Comparison of ENCODE assay signal across 1 cellular context in the genomic region with DNA sequence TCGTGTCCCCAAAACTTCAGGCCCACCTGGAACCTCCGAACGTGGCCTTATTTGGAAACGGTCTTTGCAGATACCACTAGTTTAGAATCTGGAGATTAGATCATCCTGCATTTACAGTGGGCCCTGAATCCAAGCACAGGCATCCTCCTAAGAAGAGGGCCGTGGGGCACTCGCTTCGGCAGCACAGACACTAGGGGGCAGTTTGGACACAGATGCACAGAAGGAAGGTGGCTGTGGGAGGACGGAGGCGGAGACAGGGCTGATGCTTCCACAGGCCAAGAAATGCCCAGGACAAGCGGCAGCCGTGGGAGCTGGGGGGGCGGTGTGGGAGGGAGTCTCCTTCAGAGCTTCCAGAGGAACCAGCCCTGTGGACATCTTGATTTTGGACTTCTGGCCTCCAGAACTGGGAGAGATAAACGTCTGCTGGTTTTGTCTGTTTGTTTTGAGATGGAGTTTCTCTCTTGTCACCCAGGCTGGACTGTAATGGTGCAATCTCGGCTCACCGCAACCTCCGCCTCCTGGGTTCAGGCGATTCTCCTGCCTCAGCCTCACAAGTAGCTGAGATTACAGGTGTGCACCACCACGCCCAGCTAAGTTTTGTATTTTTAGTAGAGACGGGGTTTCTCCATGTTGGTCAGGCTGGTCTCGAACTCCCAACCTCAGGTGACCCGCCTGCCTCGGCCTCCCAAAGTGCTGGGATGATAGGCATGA.
TF ChIP-seq lines count a peak whose summit lies in the region.

No MANE protein-coding gene starts in this region.

TF ChIP-seq in K562, 482 proteins besides CTCF, POLR2A, EP300 and RAD21:
- TF ChIP-seq CREM (IDR thresholded peaks at IDR 0.05; ENCODE audit: low read depth) = peak; percentile 56
- TF ChIP-seq SMAD4 (CRISPR knock-in tag; conservative IDR thresholded peaks at IDR 0.05) = 0 out of 2 replicates have a peak, but pooled peaks have one; percentile 28
- TF ChIP-seq FOXK1 (CRISPR knock-in tag; IDR thresholded peaks at IDR 0.05; ENCODE audit: borderline replicate concordance) = 0 out of 2 replicates have a peak, but pooled peaks have one; percentile 27
- TF ChIP-seq, protein P1, sequence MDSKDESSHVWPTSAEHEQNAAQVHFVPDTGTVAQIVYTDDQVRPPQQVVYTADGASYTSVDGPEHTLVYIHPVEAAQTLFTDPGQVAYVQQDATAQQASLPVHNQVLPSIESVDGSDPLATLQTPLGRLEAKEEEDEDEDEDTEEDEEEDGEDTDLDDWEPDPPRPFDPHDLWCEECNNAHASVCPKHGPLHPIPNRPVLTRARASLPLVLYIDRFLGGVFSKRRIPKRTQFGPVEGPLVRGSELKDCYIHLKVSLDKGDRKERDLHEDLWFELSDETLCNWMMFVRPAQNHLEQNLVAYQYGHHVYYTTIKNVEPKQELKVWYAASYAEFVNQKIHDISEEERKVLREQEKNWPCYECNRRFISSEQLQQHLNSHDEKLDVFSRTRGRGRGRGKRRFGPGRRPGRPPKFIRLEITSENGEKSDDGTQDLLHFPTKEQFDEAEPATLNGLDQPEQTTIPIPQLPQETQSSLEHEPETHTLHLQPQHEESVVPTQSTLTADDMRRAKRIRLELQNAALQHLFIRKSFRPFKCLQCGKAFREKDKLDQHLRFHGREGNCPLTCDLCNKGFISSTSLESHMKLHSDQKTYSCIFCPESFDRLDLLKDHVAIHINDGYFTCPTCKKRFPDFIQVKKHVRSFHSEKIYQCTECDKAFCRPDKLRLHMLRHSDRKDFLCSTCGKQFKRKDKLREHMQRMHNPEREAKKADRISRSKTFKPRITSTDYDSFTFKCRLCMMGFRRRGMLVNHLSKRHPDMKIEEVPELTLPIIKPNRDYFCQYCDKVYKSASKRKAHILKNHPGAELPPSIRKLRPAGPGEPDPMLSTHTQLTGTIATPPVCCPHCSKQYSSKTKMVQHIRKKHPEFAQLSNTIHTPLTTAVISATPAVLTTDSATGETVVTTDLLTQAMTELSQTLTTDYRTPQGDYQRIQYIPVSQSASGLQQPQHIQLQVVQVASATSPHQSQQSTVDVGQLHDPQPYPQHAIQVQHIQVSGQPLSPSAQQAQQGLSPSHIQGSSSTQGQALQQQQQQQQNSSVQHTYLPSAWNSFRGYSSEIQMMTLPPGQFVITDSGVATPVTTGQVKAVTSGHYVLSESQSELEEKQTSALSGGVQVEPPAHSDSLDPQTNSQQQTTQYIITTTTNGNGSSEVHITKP (IDR thresholded peaks at IDR 0.05; ENCODE audit: partially characterized antibody) = peak; percentile 34
- TF ChIP-seq ZBTB17 (CRISPR knock-in tag; IDR thresholded peaks at IDR 0.05) = peak; percentile 46; the same call in 1 of the 2 replicates
- 0 out of 2 replicates have a peak, but pooled peaks have one; percentile 15 for TF ChIP-seq SMARCA5 (IDR thresholded peaks at IDR 0.05)
- peak in 1 of 2 experiments; percentile 60; a peak in 2 of 4 replicates for TF ChIP-seq RCOR1 (IDR thresholded peaks at IDR 0.05; ENCODE audit: borderline replicate concordance in 1 of 2, low read depth in 2 of 2, low read length in 2 of 2)
- peak; percentile 81 to 82 for TF ChIP-seq KDM1A (IDR thresholded peaks at IDR 0.05)
- peak; percentile 59; the same call in 1 of the 2 replicates for TF ChIP-seq MTA1 (IDR thresholded peaks at IDR 0.05; ENCODE audit: borderline replicate concordance)
- TF ChIP-seq TFAP4 (CRISPR knock-in tag; IDR thresholded peaks at IDR 0.05; ENCODE audit: borderline replicate concordance) = peak; percentile 36; the same call in 1 of the 2 replicates
- peak; percentile 41; the same call in 1 of the 2 replicates for TF ChIP-seq MTA3 (IDR thresholded peaks at IDR 0.05; ENCODE audit: borderline replicate concordance)
- TF ChIP-seq, protein P2, sequence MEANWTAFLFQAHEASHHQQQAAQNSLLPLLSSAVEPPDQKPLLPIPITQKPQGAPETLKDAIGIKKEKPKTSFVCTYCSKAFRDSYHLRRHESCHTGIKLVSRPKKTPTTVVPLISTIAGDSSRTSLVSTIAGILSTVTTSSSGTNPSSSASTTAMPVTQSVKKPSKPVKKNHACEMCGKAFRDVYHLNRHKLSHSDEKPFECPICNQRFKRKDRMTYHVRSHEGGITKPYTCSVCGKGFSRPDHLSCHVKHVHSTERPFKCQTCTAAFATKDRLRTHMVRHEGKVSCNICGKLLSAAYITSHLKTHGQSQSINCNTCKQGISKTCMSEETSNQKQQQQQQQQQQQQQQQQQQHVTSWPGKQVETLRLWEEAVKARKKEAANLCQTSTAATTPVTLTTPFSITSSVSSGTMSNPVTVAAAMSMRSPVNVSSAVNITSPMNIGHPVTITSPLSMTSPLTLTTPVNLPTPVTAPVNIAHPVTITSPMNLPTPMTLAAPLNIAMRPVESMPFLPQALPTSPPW (CRISPR knock-in tag; IDR thresholded peaks at IDR 0.05) = peak; percentile 41
- TF ChIP-seq EGR1 (conservative IDR thresholded peaks at IDR 0.05) = peak; percentile 85
- TF ChIP-seq CTBP1 (IDR thresholded peaks at IDR 0.05; ENCODE audit: borderline replicate concordance) = peak; percentile 65; the same call in 1 of the 2 replicates
- 0 out of 2 replicates have a peak, but pooled peaks have one; percentile 6 for TF ChIP-seq ZNF24 (IDR thresholded peaks at IDR 0.05)
- peak in 1 of 2 experiments; percentile 43; a peak in 2 of 4 replicates for TF ChIP-seq NRF1 (conservative IDR thresholded peaks at IDR 0.05 in 1 of 2, IDR thresholded peaks at IDR 0.05 in 1 of 2)
- TF ChIP-seq CEBPB (tag; IDR thresholded peaks at IDR 0.05) = 0 out of 2 replicates have a peak, but pooled peaks have one; percentile 27
- TF ChIP-seq SP1 (CRISPR knock-in tag; IDR thresholded peaks at IDR 0.05) = 0 out of 2 replicates have a peak, but pooled peaks have one; percentile 24
- TF ChIP-seq ZNF224 (CRISPR knock-in tag; IDR thresholded peaks at IDR 0.05) = 0 out of 2 replicates have a peak, but pooled peaks have one; percentile 16
- peak; percentile 75; the same call in 1 of the 2 replicates for TF ChIP-seq ZNF263 (CRISPR knock-in tag; IDR thresholded peaks at IDR 0.05; ENCODE audit: borderline replicate concordance)
- TF ChIP-seq, protein P3, sequence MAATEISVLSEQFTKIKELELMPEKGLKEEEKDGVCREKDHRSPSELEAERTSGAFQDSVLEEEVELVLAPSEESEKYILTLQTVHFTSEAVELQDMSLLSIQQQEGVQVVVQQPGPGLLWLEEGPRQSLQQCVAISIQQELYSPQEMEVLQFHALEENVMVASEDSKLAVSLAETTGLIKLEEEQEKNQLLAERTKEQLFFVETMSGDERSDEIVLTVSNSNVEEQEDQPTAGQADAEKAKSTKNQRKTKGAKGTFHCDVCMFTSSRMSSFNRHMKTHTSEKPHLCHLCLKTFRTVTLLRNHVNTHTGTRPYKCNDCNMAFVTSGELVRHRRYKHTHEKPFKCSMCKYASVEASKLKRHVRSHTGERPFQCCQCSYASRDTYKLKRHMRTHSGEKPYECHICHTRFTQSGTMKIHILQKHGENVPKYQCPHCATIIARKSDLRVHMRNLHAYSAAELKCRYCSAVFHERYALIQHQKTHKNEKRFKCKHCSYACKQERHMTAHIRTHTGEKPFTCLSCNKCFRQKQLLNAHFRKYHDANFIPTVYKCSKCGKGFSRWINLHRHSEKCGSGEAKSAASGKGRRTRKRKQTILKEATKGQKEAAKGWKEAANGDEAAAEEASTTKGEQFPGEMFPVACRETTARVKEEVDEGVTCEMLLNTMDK (IDR thresholded peaks at IDR 0.05; ENCODE audit: borderline replicate concordance, insufficient read depth, low read depth, low read length, poor library complexity, severe bottlenecking) = peak; percentile 65
- peak; percentile 48 for TF ChIP-seq CBFA2T3 (IDR thresholded peaks at IDR 0.05)
- peak; percentile 16 to 38; a peak in 1 of 4 replicates for TF ChIP-seq MAZ (CRISPR knock-in tag; conservative IDR thresholded peaks at IDR 0.05 in 1 of 2, IDR thresholded peaks at IDR 0.05 in 1 of 2)
